In genomic region chr2:229419158-229419557, GRCh38 we compare ENCODE assay signal across 21 cellular contexts.
A peak's percentile ranks its signal among the peaks of the same experiment; 100 is the strongest.
DNase-seq lines count a peak whose midpoint lies in the region; ATAC-seq and TF ChIP-seq lines count a peak whose summit lies in the region.
"Had no signal": no experiment of that assay in that cellular context is flagged by ENCODE, and none has a peak within 500 bp of the region (broad histone marks: within the 10 kb centered on the region; RNA-seq: fewer than 3 reads in every experiment).

No MANE protein-coding gene starts in this region.

- H3K27ac ChIP-seq in GM23248, result no peak overlapping the region
- H3K27ac ChIP-seq in esophagus squamous epithelium, result peak overlapping the region in 3 of 4 donors; percentile 23 to 45 (median 29)
- H3K27ac ChIP-seq in left lung, result peak overlapping the region; percentile 20 to 41
- peak overlapping the region; percentile 26 for H3K27ac ChIP-seq in substantia nigra (ENCODE audit: low read depth, low read length, poor library complexity, severe bottlenecking)
- H3K27ac ChIP-seq: pancreas, SJCRH30 had no signal

- in situ Hi-C loops in GM23248 (cut with MboI), result no loop called here

- no peaks in the 10 kb centered on the region for H3K79me2 ChIP-seq in GM23248 (ENCODE audit: insufficient read depth)

- H3F3A ChIP-seq in GM23248 (ENCODE audit: insufficient read depth), result peaks cover 5% of the 10 kb centered on the region; the same call in 1 of the 2 replicates

- H3K4me1 ChIP-seq in GM23248 (ENCODE audit: insufficient read depth) (peaks cover 16% of the 10 kb centered on the region), esophagus squamous epithelium (peaks cover 0 to 6% (median 5%) of the 10 kb centered on the region in 3 donors), left lung (peaks cover 0 to 24% of the 10 kb centered on the region in 2 donors)
- H3K4me1 ChIP-seq: pancreas, SJCRH30 had no signal

- WGBS in GM23248 (ENCODE audit: low coverage in 1 of 2, low lambda C conversion rate in 2 of 2, missing lambda C conversion rate in 2 of 2), 2 experiments, result 30 to 31% methylated on average over 1 of the region's 1 CpG
- WGBS in esophagus squamous epithelium, 2 donors, result 10 to 55% methylated on average over 1 of the region's 1 CpG

- H3K27me3 ChIP-seq in GM23248 (replicated peaks; ENCODE audit: insufficient read depth), result no peaks in the 10 kb centered on the region
- no peaks in the 10 kb centered on the region for H3K27me3 ChIP-seq in esophagus squamous epithelium
- no peaks in the 10 kb centered on the region for H3K27me3 ChIP-seq in left lung
- H3K27me3 ChIP-seq: pancreas, SJCRH30, suprapubic skin had no signal

- H4K20me1 ChIP-seq in GM23248 (ENCODE audit: insufficient read depth), result no peaks in the 10 kb centered on the region

- H3K4me2 ChIP-seq in GM23248 (ENCODE audit: unreplicated experiment), result no peak overlapping the region

- H3K36me3 ChIP-seq in GM23248 (ENCODE audit: low read depth) (no peaks in the 10 kb centered on the region), esophagus squamous epithelium (no peaks in the 10 kb centered on the region), left lung (no peaks in the 10 kb centered on the region)
- H3K36me3 ChIP-seq: pancreas, SJCRH30, suprapubic skin had no signal

- no peak for TF ChIP-seq CTCF in esophagus squamous epithelium (IDR thresholded peaks at IDR 0.05)
- TF ChIP-seq CTCF in left lung (IDR thresholded peaks at IDR 0.05), result no peak

- no peak overlapping the region for H2AFZ ChIP-seq in GM23248

- no peak overlapping the region for H3K9ac ChIP-seq in GM23248

- TF ChIP-seq POLR2A in esophagus squamous epithelium (IDR thresholded peaks at IDR 0.05), result no peak

- H3K4me3 ChIP-seq in GM23248 (no peak overlapping the region), esophagus squamous epithelium (no peak overlapping the region), left lung (no peak overlapping the region)
- H3K4me3 ChIP-seq: pancreas, SJCRH30, suprapubic skin had no signal

- H3K9me3 ChIP-seq in GM23248 (ENCODE audit: low read depth) (no peaks in the 10 kb centered on the region), esophagus squamous epithelium (no peaks in the 10 kb centered on the region), left lung (no peaks in the 10 kb centered on the region)
- H3K9me3 ChIP-seq: pancreas, SJCRH30, suprapubic skin had no signal

- intact Hi-C loops in esophagus squamous epithelium (cut with DNase I) (no loop called here), left lung (cut with DNase I) (no loop called here)

- H3K9me2 ChIP-seq in GM23248 (ENCODE audit: insufficient read depth), result no peaks in the 10 kb centered on the region

- DNase-seq in GM23248 (peak; percentile 7), esophagus squamous epithelium (lab: John Stamatoyannopoulos, UW) (no peak), left lung (no peak), substantia nigra (lab: John Stamatoyannopoulos, UW) (no peak), NCI-H2107 (lab: John Stamatoyannopoulos, UW) (no peak), occipital lobe (lab: John Stamatoyannopoulos, UW) (no peak)
- no peak for DNase-seq in activated naive CD4-positive, alpha-beta T cell treated with anti-CD3 and anti-CD28 coated beads, Interleukin-2, amount 50 U/mL, for 16 hours
- DNase-seq: ACHN; activated B cell treated with CpG ODN at 0.5 μM for 24 hours; activated naive CD8-positive, alpha-beta T cell treated with anti-CD3 and anti-CD28 coated beads, Interleukin-2, amount 50 U/mL, for 24 hours; CD4-positive, alpha-beta memory T cell; central memory CD4-positive, alpha-beta T cell; effector memory CD8-positive, alpha-beta T cell; Karpas-422; NCI-H526 treated with DMSO at 0.1 percent for 48 hours; pancreas; SJCRH30; small intestine; stimulated activated CD8-positive, alpha-beta memory T cell treated with anti-CD3 and anti-CD28 coated beads, Interleukin-4, amount 100 ng/mL, for 48 hours had no signal

- ATAC-seq in left lung (peak; percentile 43), HG02938 (IDR thresholded peaks at IDR 0.05; ENCODE audit: unreplicated experiment) (no peak)
- ATAC-seq: activated naive CD8-positive, alpha-beta T cell treated with anti-CD3 and anti-CD28 coated beads, Interleukin-2, amount 50 U/mL, for 24 hours; effector memory CD8-positive, alpha-beta T cell; pancreas had no signal
